Comparison of ENCODE assay signal across 26 cellular contexts in the genomic region with DNA sequence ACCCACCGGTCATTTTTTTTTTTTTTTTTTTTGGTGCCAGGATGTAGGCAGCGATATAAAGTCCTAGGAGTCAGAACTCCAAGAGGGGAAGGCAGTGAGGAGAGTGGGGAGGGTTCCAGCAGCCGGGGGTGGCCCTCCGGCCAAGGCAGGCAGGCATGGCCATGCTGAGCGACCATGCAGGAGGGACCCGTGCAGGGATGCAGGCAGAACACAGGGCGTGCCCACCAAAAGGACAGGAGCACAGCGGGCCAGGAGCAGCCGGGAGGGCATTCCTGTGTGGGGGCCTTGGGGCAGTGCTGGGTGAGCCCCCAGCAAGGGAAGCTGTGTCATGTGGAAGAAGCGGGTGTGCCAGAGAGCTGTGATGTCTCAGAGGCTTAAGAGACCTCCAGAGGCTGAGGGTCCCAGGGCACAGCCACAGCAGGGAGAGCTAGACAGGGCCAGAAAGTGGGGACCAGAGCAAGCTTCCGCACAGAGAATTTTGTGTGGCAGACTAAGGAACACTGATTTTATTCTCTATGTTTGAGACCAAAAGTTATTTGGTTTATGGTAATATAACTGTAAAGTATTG.
"Had no signal": no experiment of that assay in that cellular context is flagged by ENCODE, and none has a peak within 500 bp of the region (broad histone marks: within the 10 kb centered on the region; RNA-seq: fewer than 3 reads in every experiment).

No MANE protein-coding gene starts in this region.

- H3K27me3 ChIP-seq: esophagus muscularis mucosa, foreskin keratinocyte, gastroesophageal sphincter, heart left ventricle, hepatocyte, neural progenitor cell, sigmoid colon, tibial nerve, upper lobe of left lung, uterus had no signal

- H2AFZ ChIP-seq: hepatocyte, neural progenitor cell, parathyroid adenoma had no signal

- H3K27me3 Mint-ChIP-seq: memory B cell; progenitor cell of endocrine pancreas; stimulated activated memory B cell treated with anti-CD40 and anti-IgM and Interleukin-4, amounts not matched to agents 10 μg/mL and 1 μg/mL and 100 μg/mL, for 72 hours; stimulated activated naive CD8-positive, alpha-beta T cell treated with anti-CD3 and anti-CD28 coated beads, Interleukin-15, Interleukin-2, amounts not matched to agents 100 ng/mL and 50 ng/mL, for 24 hours had no signal

- H3K4me2 ChIP-seq: hepatocyte, neural progenitor cell had no signal

- H3K9me3 Mint-ChIP-seq: memory B cell; natural killer cell; neural progenitor cell; stimulated activated memory B cell treated with anti-CD40 and anti-IgM and Interleukin-4, amounts not matched to agents 10 μg/mL and 1 μg/mL and 100 μg/mL, for 72 hours; stimulated activated naive CD8-positive, alpha-beta T cell treated with anti-CD3 and anti-CD28 coated beads, Interleukin-15, Interleukin-2, amounts not matched to agents 100 ng/mL and 50 ng/mL, for 24 hours had no signal

- H3K4me3 ChIP-seq: coronary artery, esophagus muscularis mucosa, gastroesophageal sphincter, heart left ventricle, hepatocyte, lung, neural progenitor cell, sigmoid colon, thoracic aorta, tibial nerve, upper lobe of left lung, uterus had no signal

- H3K9me3 ChIP-seq: esophagus muscularis mucosa, gastroesophageal sphincter, heart left ventricle, sigmoid colon, thoracic aorta, tibial nerve, upper lobe of left lung, uterus had no signal

- H3K27ac Mint-ChIP-seq: natural killer cell; neural progenitor cell; progenitor cell of endocrine pancreas; stimulated activated memory B cell treated with anti-CD40 and anti-IgM and Interleukin-4, amounts not matched to agents 10 μg/mL and 1 μg/mL and 100 μg/mL, for 72 hours; stimulated activated naive CD8-positive, alpha-beta T cell treated with anti-CD3 and anti-CD28 coated beads, Interleukin-15, Interleukin-2, amounts not matched to agents 100 ng/mL and 50 ng/mL, for 24 hours had no signal

- H3K27ac ChIP-seq: coronary artery, esophagus muscularis mucosa, foreskin keratinocyte, gastroesophageal sphincter, heart left ventricle, hepatocyte, neural progenitor cell, parathyroid adenoma, sigmoid colon, thoracic aorta, tibial nerve, upper lobe of left lung, uterus had no signal

- ATAC-seq: foreskin keratinocyte; gastroesophageal sphincter; left ventricle myocardium superior; natural killer cell; stimulated activated memory B cell treated with anti-CD40 and anti-IgM and Interleukin-4, amounts not matched to agents 10 μg/mL and 1 μg/mL and 100 μg/mL, for 72 hours had no signal

- FAIRE-seq: endothelial cell of umbilical vein, islet of Langerhans had no signal

- DNase-seq: dermis blood vessel endothelial cell; effector memory CD4-positive, alpha-beta T cell; foreskin keratinocyte; left ventricle myocardium superior; natural killer cell; sigmoid colon; stimulated activated CD4-positive, alpha-beta T cell treated with anti-CD3 and anti-CD28 coated beads, Interleukin-2, amount 100 ng/mL, for 24 hours; stimulated activated CD4-positive, alpha-beta T cell treated with anti-CD3 and anti-CD28 coated beads, Interleukin-4, amount 100 ng/mL, for 24 hours; upper lobe of left lung; uterus had no signal

- H3K4me3 Mint-ChIP-seq: memory B cell; natural killer cell; neural progenitor cell; stimulated activated memory B cell treated with anti-CD40 and anti-IgM and Interleukin-4, amounts not matched to agents 10 μg/mL and 1 μg/mL and 100 μg/mL, for 72 hours; stimulated activated naive CD8-positive, alpha-beta T cell treated with anti-CD3 and anti-CD28 coated beads, Interleukin-15, Interleukin-2, amounts not matched to agents 100 ng/mL and 50 ng/mL, for 24 hours had no signal

- H3K4me1 ChIP-seq: foreskin keratinocyte, uterus had no signal

- H3K36me3 ChIP-seq: neural progenitor cell, uterus had no signal

- H3K9ac ChIP-seq: neural progenitor cell, parathyroid adenoma had no signal
